9 cellular contexts compared by ENCODE assay signal in the genomic region with DNA sequence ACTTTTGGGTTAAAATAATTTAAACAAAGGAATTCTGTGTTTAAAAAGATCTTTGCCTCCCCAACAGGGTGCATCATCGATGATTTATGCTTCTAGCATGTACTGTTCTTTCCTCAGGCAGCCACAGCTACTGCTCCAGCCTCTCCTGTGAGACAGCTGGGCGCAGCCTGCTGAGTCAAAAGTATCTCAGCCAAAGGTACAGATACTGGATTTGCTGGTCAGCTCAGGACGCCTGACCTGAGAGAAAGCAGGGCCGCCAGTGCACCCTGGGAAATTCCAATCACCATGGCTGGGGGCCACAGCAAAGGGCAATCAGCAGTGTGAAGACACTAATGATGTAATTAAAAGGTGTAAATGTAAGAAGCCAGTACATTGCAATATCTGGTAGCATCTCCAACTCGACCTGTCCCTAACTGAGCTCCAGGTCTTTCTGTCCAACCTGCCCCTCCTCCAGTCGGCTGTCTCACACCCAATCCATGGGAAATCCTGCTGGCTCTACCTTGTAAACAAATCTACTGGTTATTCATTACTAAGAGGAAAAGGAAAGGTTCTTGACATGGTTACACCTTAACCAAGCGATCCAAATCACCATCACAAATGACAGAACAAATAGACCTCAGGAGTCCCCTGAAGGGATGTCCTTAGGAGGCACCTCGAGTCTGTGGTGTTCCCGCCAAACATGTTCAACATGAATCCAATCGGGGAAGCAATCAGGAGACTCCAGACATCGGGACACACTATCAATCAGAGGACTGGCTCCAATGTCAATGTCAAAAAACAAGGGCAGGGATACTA. TPM values are rescaled to one million over a fixed set of nuclear protein-coding genes. Genes with fewer than 3 reads are reported as not detected.
DNase-seq lines count a peak whose midpoint lies in the region; ATAC-seq and TF ChIP-seq lines count a peak whose summit lies in the region.
"Had no signal": no experiment of that assay in that cellular context is flagged by ENCODE, and none has a peak within 500 bp of the region (broad histone marks: within the 10 kb centered on the region; RNA-seq: fewer than 3 reads in every experiment).

No MANE protein-coding gene starts in this region.

- H3K36me3 ChIP-seq in colonic mucosa (no peaks in the 10 kb centered on the region), mesenchymal stem cell (ENCODE audit: control insufficient read depth in 1 of 2, insufficient read depth in 2 of 2, low read depth in 1 of 2, low read length in 2 of 2) (peaks cover 7 to 14% of the 10 kb centered on the region in 2 experiments), BE2C (no peaks in the 10 kb centered on the region), ascending aorta (no peaks in the 10 kb centered on the region)

- H2BK12ac ChIP-seq in mesenchymal stem cell (ENCODE audit: low read length in 2 of 2) = peak overlapping the region; percentile 2 to 95

- H3K27me3 ChIP-seq in colonic mucosa = no peaks in the 10 kb centered on the region
- H3K27me3 ChIP-seq in mesenchymal stem cell (ENCODE audit: control insufficient read depth in 1 of 2, insufficient read depth in 1 of 2, low read length in 2 of 2) = no peaks in the 10 kb centered on the region
- no peaks in the 10 kb centered on the region for H3K27me3 ChIP-seq in BE2C
- H3K27me3 ChIP-seq in ascending aorta = no peaks in the 10 kb centered on the region

- H3K27ac ChIP-seq in colonic mucosa = peak overlapping the region; percentile 82
- H3K27ac ChIP-seq in mesenchymal stem cell (ENCODE audit: low read length, poor library complexity, severe bottlenecking) = peak overlapping the region; percentile 95
- no peak overlapping the region for H3K27ac ChIP-seq in ascending aorta

- peak overlapping the region; percentile 30 to 84 for H3K4ac ChIP-seq in mesenchymal stem cell (ENCODE audit: low read depth in 1 of 2, low read length in 2 of 2)

- peak overlapping the region; percentile 34 for H2BK15ac ChIP-seq in mesenchymal stem cell (ENCODE audit: low read depth, poor library complexity, severe bottlenecking)

- DNase-seq in A172 (ENCODE audit: low spot score) = peak; percentile 81
- DNase-seq in HuH-7.5 (ENCODE audit: low spot score) = peak; percentile 66
- DNase-seq in colonic mucosa = peak; percentile 70
- peak; percentile 93 for DNase-seq in mesenchymal stem cell
- DNase-seq in stimulated activated CD4-positive, alpha-beta T cell treated with anti-CD3 and anti-CD28 coated beads, Interleukin-12 subunit alpha, Interleukin-12 subunit beta, amount 100 ng/mL, for 4 hours = no peak
- DNase-seq in BE2C = no peak
- DNase-seq in ascending aorta (ENCODE audit: low spot score in 2 of 2) = no peak
- DNase-seq: CD8-positive, alpha-beta T cell had no signal

- H3K18ac ChIP-seq in mesenchymal stem cell (ENCODE audit: low read depth in 1 of 2, low read length in 2 of 2) = peak overlapping the region; percentile 23 to 76

- H3K4me3 ChIP-seq in colonic mucosa (no peak overlapping the region), mesenchymal stem cell (ENCODE audit: insufficient read depth in 1 of 2, low read depth in 1 of 2, low read length in 2 of 2) (peak overlapping the region in 1 of 2 experiments; percentile 21), BE2C (ENCODE audit: low read depth, low read length) (no peak overlapping the region), ascending aorta (no peak overlapping the region)

- intact Hi-C loops in colonic mucosa (cut with DNase I) (no loop called here), ascending aorta (cut with DNase I) (no loop called here)

- H4K91ac ChIP-seq in mesenchymal stem cell (ENCODE audit: low read length) = no peak overlapping the region

- H2BK5ac ChIP-seq in mesenchymal stem cell (ENCODE audit: low read depth, low read length, poor library complexity, severe bottlenecking) = peak overlapping the region; percentile 40

- H2AK5ac ChIP-seq in mesenchymal stem cell (ENCODE audit: low read length, severe bottlenecking) = no peak overlapping the region

- no peak overlapping the region for H3K14ac ChIP-seq in mesenchymal stem cell (ENCODE audit: low read length in 2 of 2)

- 35% methylated on average over 11 of the region's 11 CpGs for WGBS in mesenchymal stem cell

- H3K79me1 ChIP-seq in mesenchymal stem cell (replicated peaks; ENCODE audit: low read length, poor library complexity, severe bottlenecking) = peaks cover 26% of the 10 kb centered on the region

- H3K4me2 ChIP-seq in mesenchymal stem cell (ENCODE audit: low read length, poor library complexity, severe bottlenecking) = peak overlapping the region; percentile 55

- H2AFZ ChIP-seq in mesenchymal stem cell (ENCODE audit: low read depth, low read length) = no peak overlapping the region

- peaks cover 8% of the 10 kb centered on the region for H3K4me1 ChIP-seq in colonic mucosa
- H3K4me1 ChIP-seq in mesenchymal stem cell (ENCODE audit: control insufficient read depth, insufficient read depth, low read depth, low read length) = peaks cover 20% of the 10 kb centered on the region
- H3K4me1 ChIP-seq in BE2C = no peaks in the 10 kb centered on the region
- H3K4me1 ChIP-seq in ascending aorta = no peaks in the 10 kb centered on the region

- H4K8ac ChIP-seq in mesenchymal stem cell (ENCODE audit: low read length) = peak overlapping the region; percentile 4

- H3K9ac ChIP-seq in colonic mucosa (ENCODE audit: low read depth in 2 of 2, low read length in 2 of 2) = peak overlapping the region; percentile 36 to 63
- peak overlapping the region; percentile 60 for H3K9ac ChIP-seq in mesenchymal stem cell (ENCODE audit: low read length)

- TF ChIP-seq CTCF in colonic mucosa (IDR thresholded peaks at IDR 0.05) (no peak), BE2C (IDR thresholded peaks at IDR 0.05; ENCODE audit: low read depth, low read length) (no peak), ascending aorta (IDR thresholded peaks at IDR 0.05) (no peak)

- no peak overlapping the region for H2BK120ac ChIP-seq in mesenchymal stem cell (ENCODE audit: low read depth, low read length)

- no peaks in the 10 kb centered on the region for H3K9me3 ChIP-seq in colonic mucosa
- H3K9me3 ChIP-seq in mesenchymal stem cell (ENCODE audit: control insufficient read depth, low read length) = no peaks in the 10 kb centered on the region
- H3K9me3 ChIP-seq in BE2C = no peaks in the 10 kb centered on the region; the same call in 1 of the 2 replicates
- no peaks in the 10 kb centered on the region for H3K9me3 ChIP-seq in ascending aorta

- no peak overlapping the region for H3K23ac ChIP-seq in mesenchymal stem cell (ENCODE audit: low read length in 2 of 2)

- ATAC-seq in GM19452 (IDR thresholded peaks at IDR 0.05; ENCODE audit: unreplicated experiment) = no peak
- ATAC-seq: CD8-positive, alpha-beta T cell had no signal

RNA-seq across cellular contexts. Expression of a gene that starts 7.3 kb away (rescaled TPM):
- total RNA-seq in A172 (2014; rRNA removed; shearing (Covaris generic)) = 4.0 and 8.6 TPM in 2 replicates
- total RNA-seq in colonic mucosa (10 to 100 TPM; 12.4 to 14.8 TPM), ascending aorta (4.5 TPM)
- polyA plus RNA-seq in mesenchymal stem cell (2013, experiment 1 of 2) = 13.4 TPM
- 13.7 TPM for polyA plus RNA-seq in mesenchymal stem cell (2013, experiment 2 of 2)
- polyA plus RNA-seq in BE2C (2012; ENCODE audit: insufficient read depth, insufficient read length, low read depth) = 11.8 TPM

RNA-seq across cellular contexts. Expression of a gene that starts 24.7 kb away (rescaled TPM):
- not detected in 2 replicates for total RNA-seq in A172 (2014; rRNA removed; shearing (Covaris generic))
- 1 to 10 TPM in 1 of 2 donors, under 1 TPM in 1; 0.52 to 2.0 TPM for total RNA-seq in colonic mucosa
- polyA plus RNA-seq in mesenchymal stem cell (2013, experiment 1 of 2) = 0.73 TPM
- polyA plus RNA-seq in mesenchymal stem cell (2013, experiment 2 of 2) = 0.77 TPM
- 8.6 TPM for polyA plus RNA-seq in BE2C (2012; ENCODE audit: insufficient read depth, insufficient read length, low read depth)
- total RNA-seq in ascending aorta = 14.0 TPM
- total RNA-seq: CD8-positive, alpha-beta T cell had no signal

Comparison
In these comparisons a context has a peak if more than half of its experiments do, and no peak if none do; other contexts are left out.
1. DNase-seq: peak in A172 (single experiment), HuH-7.5 (single experiment), colonic mucosa (single experiment) and mesenchymal stem cell (single experiment); none in stimulated activated CD4-positive, alpha-beta T cell treated with anti-CD3 and anti-CD28 coated beads, Interleukin-12 subunit alpha, Interleukin-12 subunit beta, amount 100 ng/mL, for 4 hours (single experiment), BE2C (single experiment) and ascending aorta (0 of 2).
2. H3K27ac ChIP-seq: peak in colonic mucosa (single experiment) and mesenchymal stem cell (single experiment); none in ascending aorta (0 of 2).